1 cellular context compared by ENCODE assay signal in genomic region chr6:119116712-119117281, GRCh38.
TF ChIP-seq lines count a peak whose summit lies in the region.

No MANE protein-coding gene starts in this region.

TF ChIP-seq in endothelial cell of umbilical vein, 7 proteins besides CTCF, POLR2A, EP300 and RAD21:
- TF ChIP-seq EZH2 (IDR thresholded peaks at IDR 0.05; ENCODE audit: borderline replicate concordance, low read depth, low read length, severe bottlenecking) = peak; percentile 42
- no peak for TF ChIP-seq POLR2AphosphoS5 (IDR thresholded peaks at IDR 0.05; ENCODE audit: insufficient read depth, low read depth, low read length)
